ENCODE assay signal across 15 cellular contexts in genomic region chr18:37343542-37343851, GRCh38.
DNase-seq lines count a peak whose midpoint lies in the region; ATAC-seq and TF ChIP-seq lines count a peak whose summit lies in the region.
"Had no signal": no experiment of that assay in that cellular context is flagged by ENCODE, and none has a peak within 500 bp of the region (broad histone marks: within the 10 kb centered on the region; RNA-seq: fewer than 3 reads in every experiment).

No MANE protein-coding gene starts in this region.

- H3K27me3 Mint-ChIP-seq in activated T-cell treated with anti-CD3 and anti-CD28 coated beads, Interleukin-2, amount 50 U/mL, for 4 hours (ENCODE audit: low read depth) = peaks cover 15% of the 10 kb centered on the region

- no peak overlapping the region for H3K4me3 Mint-ChIP-seq in activated T-cell treated with anti-CD3 and anti-CD28 coated beads, Interleukin-2, amount 50 U/mL, for 4 hours
- H3K4me3 Mint-ChIP-seq: activated B cell treated with CpG ODN at 0.5 μM for 24 hours; activated T-helper 17 cell treated with anti-CD3 and anti-CD28 coated beads, Interleukin-2, amount 50 U/mL, for 72 hours; effector memory CD8-positive, alpha-beta T cell; mesothelial cell of epicardium; neural progenitor cell had no signal

- H3K4me2 ChIP-seq in DOHH2 (ENCODE audit: low read length) (no peak overlapping the region), HCT116 (ENCODE audit: low read length) (0 out of 2 replicates have a peak overlapping the region, but pooled peaks have one; percentile 25)
- H3K4me2 ChIP-seq: neural progenitor cell had no signal

- H4K20me1 ChIP-seq in DOHH2 (ENCODE audit: control insufficient read depth, insufficient read depth, low read depth, low read length) (no peaks in the 10 kb centered on the region), HCT116 (ENCODE audit: insufficient read depth) (no peaks in the 10 kb centered on the region)

- DNase-seq in HCT116 (ENCODE audit: low read depth, low spot score) = no peak
- DNase-seq in NCI-H2171 (lab: John Stamatoyannopoulos, UW) = peak; percentile 66
- no peak for DNase-seq in colonic mucosa
- no peak for DNase-seq in psoas muscle
- DNase-seq in activated T-cell treated with anti-CD3 and anti-CD28 coated beads, Interleukin-2, amount 50 U/mL, for 4 hours = no peak
- DNase-seq: activated B cell treated with CpG ODN at 0.5 μM for 24 hours; activated CD8-positive, alpha-beta memory T cell treated with anti-CD3 and anti-CD28 coated beads for 24 hours; central memory CD4-positive, alpha-beta T cell; effector memory CD8-positive, alpha-beta T cell had no signal

- 11 to 23% (median 20%) methylated on average over 7 of the region's 7 CpGs for WGBS in psoas muscle, 3 donors

- POLR2A ChIA-PET in HCT116 (lab: Charles Lee) = no interaction called here

- no TSS peak for BruUV-seq in HCT116 (replicated peaks; lab: Mats Ljungman, UMichigan)

- ATAC-seq in HCT116 (no peak; the same call in 1 of the 2 replicates), esophagus mucosa (peak; percentile 4), psoas muscle (no peak)
- ATAC-seq in activated T-cell treated with anti-CD3 and anti-CD28 coated beads, Interleukin-2, amount 50 U/mL, for 4 hours = no peak
- ATAC-seq: effector memory CD8-positive, alpha-beta T cell had no signal

- H2AFZ ChIP-seq in HCT116 (ENCODE audit: low read depth, low read length, poor library complexity, severe bottlenecking) = no peak overlapping the region
- H2AFZ ChIP-seq: neural progenitor cell had no signal

- H3K9me3 Mint-ChIP-seq in activated T-cell treated with anti-CD3 and anti-CD28 coated beads, Interleukin-2, amount 50 U/mL, for 4 hours = no peaks in the 10 kb centered on the region
- H3K9me3 Mint-ChIP-seq: activated B cell treated with CpG ODN at 0.5 μM for 24 hours; activated T-helper 17 cell treated with anti-CD3 and anti-CD28 coated beads, Interleukin-2, amount 50 U/mL, for 72 hours; effector memory CD8-positive, alpha-beta T cell; mesothelial cell of epicardium; neural progenitor cell had no signal

- no peaks in the 10 kb centered on the region for H3K36me3 Mint-ChIP-seq in activated T-cell treated with anti-CD3 and anti-CD28 coated beads, Interleukin-2, amount 50 U/mL, for 4 hours (ENCODE audit: insufficient read depth)
- H3K36me3 Mint-ChIP-seq: mesothelial cell of epicardium, neural progenitor cell had no signal

- TF ChIP-seq CTCF in DOHH2 (IDR thresholded peaks at IDR 0.05; ENCODE audit: low read depth, low read length, poor library complexity, severe bottlenecking) (peak; percentile 10), HCT116 (IDR thresholded peaks at IDR 0.05 in 2 of 3, conservative IDR thresholded peaks at IDR 0.05 in 1 of 3; ENCODE audit: borderline replicate concordance in 1 of 3, insufficient read depth in 1 of 3, low read depth in 2 of 3, low read length in 2 of 3) (no peak), colonic mucosa (IDR thresholded peaks at IDR 0.05) (no peak), psoas muscle (IDR thresholded peaks at IDR 0.05) (no peak)

- H3K9ac ChIP-seq in HCT116 (ENCODE audit: low read length) (no peak overlapping the region), colonic mucosa (ENCODE audit: low read depth in 2 of 2, low read length in 2 of 2) (no peak overlapping the region)
- H3K9ac ChIP-seq: neural progenitor cell had no signal

- H3K36me3 ChIP-seq in DOHH2 (ENCODE audit: control insufficient read depth, low read length) (no peaks in the 10 kb centered on the region), HCT116 (ENCODE audit: control insufficient read depth in 1 of 2, insufficient read depth in 2 of 2, low read length in 2 of 2) (no peaks in the 10 kb centered on the region), colonic mucosa (no peaks in the 10 kb centered on the region), psoas muscle (ENCODE audit: insufficient read depth in 1 of 2, low read depth in 1 of 2) (no peaks in the 10 kb centered on the region)
- H3K36me3 ChIP-seq: BE2C, neural progenitor cell had no signal

- CTCF ChIA-PET in HCT116 (lab: Charles Lee) = interaction anchor here (1.0 to 1.9 kb wide), 3 partner anchors 48 to 401 kb away, joined by 3 to 7 read pairs (median 3); no protein-coding TSS in a partner anchor

- no peaks in the 10 kb centered on the region for H3K4me1 ChIP-seq in DOHH2 (ENCODE audit: control insufficient read depth, low read length)
- H3K4me1 ChIP-seq in HCT116 (ENCODE audit: control insufficient read depth in 1 of 2, insufficient read depth in 2 of 2, low read length in 2 of 2) = no peaks in the 10 kb centered on the region
- H3K4me1 ChIP-seq in colonic mucosa = no peaks in the 10 kb centered on the region
- no peaks in the 10 kb centered on the region for H3K4me1 ChIP-seq in psoas muscle
- H3K4me1 ChIP-seq: neural progenitor cell had no signal

- RAD21 ChIA-PET in HCT116 (lab: Charles Lee; ENCODE audit: low non-redundant PET in 1 of 2, low total read pairs in 2 of 2, uncharacterized antibody in 2 of 2, unreplicated experiment in 2 of 2) = interaction anchor here in 1 of 2 experiments (0.7 kb wide), 1 partner anchor 194 kb away, joined by 3 read pairs; no protein-coding TSS in a partner anchor

- H3K27ac ChIP-seq in DOHH2 (ENCODE audit: low read depth, low read length) = no peak overlapping the region
- H3K27ac ChIP-seq in HCT116 (ENCODE audit: low read depth, low read length) = no peak overlapping the region
- H3K27ac ChIP-seq in colonic mucosa = no peak overlapping the region
- no peak overlapping the region for H3K27ac ChIP-seq in psoas muscle
- H3K27ac ChIP-seq: neural progenitor cell had no signal

- intact Hi-C loops in HCT116 (cut with micrococcal nuclease) (loop anchor here (1.0 to 2.0 kb wide), 3 partner anchors 133 to 401 kb away; no protein-coding TSS in a partner anchor), colonic mucosa (cut with DNase I) (loop anchor here (5.0 kb wide), 1 partner anchor 194 kb away; no protein-coding TSS in a partner anchor), psoas muscle (cut with DNase I) (loop anchor here (2.0 to 5.0 kb wide), 3 partner anchors 139 to 194 kb away; no protein-coding TSS in a partner anchor)

- no peak for TF ChIP-seq POLR2A in HCT116 (IDR thresholded peaks at IDR 0.05; ENCODE audit: borderline replicate concordance, extremely low read depth, insufficient read depth, insufficient read length)

- H3K9me3 ChIP-seq in DOHH2 (ENCODE audit: control insufficient read depth, insufficient read depth, low read length) (no peaks in the 10 kb centered on the region), HCT116 (ENCODE audit: control insufficient read depth in 1 of 2, insufficient read depth in 1 of 2, low read depth in 1 of 2, low read length in 2 of 2) (no peaks in the 10 kb centered on the region), colonic mucosa (no peaks in the 10 kb centered on the region), psoas muscle (no peaks in the 10 kb centered on the region)
- H3K9me3 ChIP-seq: BE2C had no signal

- no peaks in the 10 kb centered on the region for H3K4me1 Mint-ChIP-seq in activated T-cell treated with anti-CD3 and anti-CD28 coated beads, Interleukin-2, amount 50 U/mL, for 4 hours (ENCODE audit: low read depth)
- H3K4me1 Mint-ChIP-seq: activated B cell treated with CpG ODN at 0.5 μM for 24 hours; activated T-helper 17 cell treated with anti-CD3 and anti-CD28 coated beads, Interleukin-2, amount 50 U/mL, for 72 hours; mesothelial cell of epicardium had no signal

- H3K79me2 ChIP-seq in DOHH2 (ENCODE audit: control insufficient read depth, low read length) = no peaks in the 10 kb centered on the region
- H3K79me2 ChIP-seq in HCT116 (ENCODE audit: insufficient read depth, low read length) = no peaks in the 10 kb centered on the region

- H3K4me3 ChIP-seq in DOHH2 (ENCODE audit: low read length) (no peak overlapping the region), HCT116 (replicated peaks in 1 of 2; ENCODE audit: low read depth in 1 of 2, low read length in 2 of 2) (no peak overlapping the region), colonic mucosa (no peak overlapping the region), psoas muscle (no peak overlapping the region)
- H3K4me3 ChIP-seq: neural progenitor cell had no signal

- TF ChIP-seq RAD21 in HCT116 (IDR thresholded peaks at IDR 0.05; ENCODE audit: low read depth) = no peak; the same call in 1 of the 2 replicates

- H3K27me3 ChIP-seq in DOHH2 (ENCODE audit: control insufficient read depth, low read length) = peaks cover 6% of the 10 kb centered on the region; the same call in 1 of the 2 replicates
- peaks cover 21% of the 10 kb centered on the region; the same call in 1 of the 2 replicates for H3K27me3 ChIP-seq in HCT116 (ENCODE audit: insufficient read depth, low read length)
- no peaks in the 10 kb centered on the region for H3K27me3 ChIP-seq in colonic mucosa
- peaks cover 0 to 15% (median 3%) of the 10 kb centered on the region in 3 donors for H3K27me3 ChIP-seq in psoas muscle (ENCODE audit: insufficient read depth in 3 of 3, low read length in 2 of 3)
- H3K27me3 ChIP-seq: BE2C, neural progenitor cell had no signal

- no peaks in the 10 kb centered on the region for H3K9me2 ChIP-seq in DOHH2 (replicated peaks; ENCODE audit: control insufficient read depth, low read length)
- H3K9me2 ChIP-seq in HCT116 (ENCODE audit: insufficient read depth) = no peaks in the 10 kb centered on the region

- no peaks in the 10 kb centered on the region for H3F3A ChIP-seq in DOHH2 (ENCODE audit: control insufficient read depth, insufficient read depth)

TF ChIP-seq in HCT116, 20 proteins besides CTCF, POLR2A, EP300 and RAD21 (continues in another document):
- TF ChIP-seq EGR1 (IDR thresholded peaks at IDR 0.05; ENCODE audit: low read depth) (no peak), MAX (IDR thresholded peaks at IDR 0.05) (no peak), ZNF274 (IDR thresholded peaks at IDR 0.05; ENCODE audit: low read depth, low read length) (no peak), CBX3 (IDR thresholded peaks at IDR 0.05; ENCODE audit: low read depth) (no peak), TCF7L2 (IDR thresholded peaks at IDR 0.05; ENCODE audit: borderline replicate concordance, extremely low read depth, insufficient read depth, insufficient read length) (no peak), EZH2 (IDR thresholded peaks at IDR 0.05) (no peak), SP1 (IDR thresholded peaks at IDR 0.05; ENCODE audit: low read depth) (no peak), JUND (IDR thresholded peaks at IDR 0.05) (no peak), CEBPB (IDR thresholded peaks at IDR 0.05; ENCODE audit: low read depth) (no peak)
